20 cellular contexts compared by ENCODE assay signal in the genomic region with DNA sequence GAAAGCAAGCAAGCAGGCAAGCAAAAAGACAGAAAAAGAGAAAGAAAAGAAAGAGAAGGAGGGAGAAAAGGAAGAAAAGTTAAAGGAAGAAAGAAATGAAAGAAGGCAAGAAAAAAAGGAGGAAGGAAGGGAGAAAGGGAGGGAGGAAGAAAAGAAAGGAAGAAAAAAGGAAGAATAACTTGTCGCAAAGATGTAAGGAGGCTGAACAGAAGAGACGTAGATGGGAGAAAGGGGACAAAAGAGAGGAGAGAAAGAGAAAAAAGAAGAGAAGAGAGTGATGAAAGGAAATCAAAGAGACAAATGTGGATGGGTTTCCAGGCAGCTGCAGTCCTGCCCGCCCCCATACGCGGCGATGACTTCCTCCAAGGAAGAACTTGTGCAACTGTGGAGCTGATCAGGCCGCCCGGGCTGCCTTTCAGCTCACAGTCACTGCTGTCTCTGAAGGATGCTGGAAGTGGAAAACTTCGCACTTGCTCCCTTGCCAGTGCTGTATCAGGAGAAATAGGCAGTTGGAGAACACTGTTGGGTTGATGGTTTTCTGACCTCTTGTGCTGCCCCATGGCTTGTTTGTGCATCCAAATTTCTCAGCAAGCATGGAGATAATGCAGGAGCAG. TPM values are rescaled to one million over a fixed set of nuclear protein-coding genes. Genes with fewer than 3 reads are reported as not detected.
A peak's percentile ranks its signal among the peaks of the same experiment; 100 is the strongest.
DNase-seq lines count a peak whose midpoint lies in the region; ATAC-seq and TF ChIP-seq lines count a peak whose summit lies in the region.
"Had no signal": no experiment of that assay in that cellular context is flagged by ENCODE, and none has a peak within 500 bp of the region (broad histone marks: within the 10 kb centered on the region; RNA-seq: fewer than 3 reads in every experiment).

No MANE protein-coding gene starts in this region.

- H3K4me1 Mint-ChIP-seq in naive thymus-derived CD4-positive, alpha-beta T cell = peaks cover 0 to 5% (median 4%) of the 10 kb centered on the region in 7 donors
- H3K4me1 Mint-ChIP-seq: CD8-positive, alpha-beta memory T cell had no signal

- peaks cover 0 to 3% (median 0%) of the 10 kb centered on the region in 5 donors for H3K36me3 Mint-ChIP-seq in naive thymus-derived CD4-positive, alpha-beta T cell

- CTCF ChIA-PET in naive thymus-derived CD4-positive, alpha-beta T cell (lab: Charles Lee) = no interaction called here

- H3K79me2 ChIP-seq in smooth muscle cell (ENCODE audit: low read depth) = no peaks in the 10 kb centered on the region

- H3K4me1 ChIP-seq in left ventricle myocardium inferior (peaks cover 8% of the 10 kb centered on the region), smooth muscle cell (ENCODE audit: low read depth) (no peaks in the 10 kb centered on the region)
- H3K4me1 ChIP-seq in naive thymus-derived CD4-positive, alpha-beta T cell (ENCODE audit: control insufficient read depth in 2 of 2, insufficient read depth in 2 of 2, low read length in 2 of 2) = no peaks in the 10 kb centered on the region

- POLR2A ChIA-PET in naive thymus-derived CD4-positive, alpha-beta T cell (lab: Charles Lee) = no interaction called here

- H3K4me3 Mint-ChIP-seq in naive thymus-derived CD4-positive, alpha-beta T cell = no peak overlapping the region
- H3K4me3 Mint-ChIP-seq: CD8-positive, alpha-beta memory T cell; endodermal cell; T-helper 17 cell had no signal

- H2AFZ ChIP-seq in smooth muscle cell (ENCODE audit: low read depth) = peak overlapping the region; percentile 35

- H3K27ac ChIP-seq in left ventricle myocardium inferior (replicated peaks) = peak overlapping the region; percentile 7
- no peak overlapping the region for H3K27ac ChIP-seq in smooth muscle cell (ENCODE audit: low read depth)
- no peak overlapping the region for H3K27ac ChIP-seq in naive thymus-derived CD4-positive, alpha-beta T cell (ENCODE audit: low read depth, low read length)
- H3K27ac ChIP-seq: cardiac muscle cell, ovary, thoracic aorta had no signal

- H3K9me3 ChIP-seq in left ventricle myocardium inferior (replicated peaks) (peaks cover 1% of the 10 kb centered on the region), smooth muscle cell (replicated peaks; ENCODE audit: low read depth) (no peaks in the 10 kb centered on the region)
- no peaks in the 10 kb centered on the region for H3K9me3 ChIP-seq in naive thymus-derived CD4-positive, alpha-beta T cell (ENCODE audit: control insufficient read depth in 2 of 3, low read length in 3 of 3)
- H3K9me3 ChIP-seq: ovary, thoracic aorta had no signal

- peaks cover 4% of the 10 kb centered on the region for H3F3A ChIP-seq in smooth muscle cell (ENCODE audit: low read depth)

- H4K20me1 ChIP-seq in smooth muscle cell (ENCODE audit: low read depth) = no peaks in the 10 kb centered on the region

- WGBS in smooth muscle cell (ENCODE audit: low lambda C conversion rate) = 48% methylated on average over 9 of the region's 9 CpGs

- H3K4me3 ChIP-seq in left ventricle myocardium inferior (no peak overlapping the region), smooth muscle cell (no peak overlapping the region)
- no peak overlapping the region for H3K4me3 ChIP-seq in naive thymus-derived CD4-positive, alpha-beta T cell (ENCODE audit: low read length)
- H3K4me3 ChIP-seq: cardiac muscle cell, ovary, thoracic aorta had no signal

- peak overlapping the region in 1 of 9 donors; percentile 8 for H3K27ac Mint-ChIP-seq in naive thymus-derived CD4-positive, alpha-beta T cell
- H3K27ac Mint-ChIP-seq: CD8-positive, alpha-beta memory T cell; endodermal cell; T-helper 17 cell had no signal

- H3K36me3 ChIP-seq in left ventricle myocardium inferior (no peaks in the 10 kb centered on the region), smooth muscle cell (ENCODE audit: low read depth) (no peaks in the 10 kb centered on the region)
- H3K36me3 ChIP-seq in naive thymus-derived CD4-positive, alpha-beta T cell (ENCODE audit: control insufficient read depth in 2 of 3, insufficient read depth in 3 of 3, low read length in 3 of 3) = no peaks in the 10 kb centered on the region
- H3K36me3 ChIP-seq: cardiac muscle cell, ovary, thoracic aorta had no signal

- intact Hi-C loops in left ventricle myocardium inferior (cut with micrococcal nuclease) = no loop called here
- intact Hi-C loops in naive thymus-derived CD4-positive, alpha-beta T cell (cut with micrococcal nuclease) = no loop called here

- no peak for ATAC-seq in naive thymus-derived CD4-positive, alpha-beta T cell
- ATAC-seq in GM18909 (IDR thresholded peaks at IDR 0.05; ENCODE audit: poor library complexity, unreplicated experiment) = no peak
- ATAC-seq: T-helper 17 cell had no signal

- DNase-seq in SIG-M5 treated with dmso at 0.1 percent for 504 hours (lab: John Stamatoyannopoulos, UW; ENCODE audit: unreplicated experiment) (peak; percentile 24), SIG-M5 (lab: John Stamatoyannopoulos, UW) (no peak), amniotic epithelial cell (ENCODE audit: low read depth) (peak; percentile 32), left ventricle myocardium inferior (peak; percentile 73), smooth muscle cell (lab: John Stamatoyannopoulos, UW; ENCODE audit: unreplicated experiment) (no peak), NCI-H2227 (lab: John Stamatoyannopoulos, UW; ENCODE audit: unreplicated experiment) (no peak)
- no peak for DNase-seq in naive thymus-derived CD4-positive, alpha-beta T cell
- DNase-seq: activated CD4-positive, alpha-beta T cell treated with anti-CD3 and anti-CD28 coated beads for 1 hour; activated CD8-positive, alpha-beta memory T cell treated with anti-CD3 and anti-CD28 coated beads, Interleukin-2, amount 50 U/mL, for 48 hours; activated naive CD4-positive, alpha-beta T cell treated with Interleukin-2 at 50 U/mL for 16 hours; CD8-positive, alpha-beta memory T cell; endodermal cell; islet precursor cell; NCI-H187 treated with DMSO at 0.1 percent for 48 hours; RPMI8226; T-helper 17 cell had no signal

- peaks cover 23 to 42% (median 29%) of the 10 kb centered on the region in 5 donors for H3K27me3 Mint-ChIP-seq in naive thymus-derived CD4-positive, alpha-beta T cell

- H3K9ac ChIP-seq in smooth muscle cell (ENCODE audit: low read depth) = no peak overlapping the region

- H3K27me3 ChIP-seq in left ventricle myocardium inferior (ENCODE audit: low read depth) (no peaks in the 10 kb centered on the region), smooth muscle cell (ENCODE audit: low read depth) (no peaks in the 10 kb centered on the region)
- H3K27me3 ChIP-seq in naive thymus-derived CD4-positive, alpha-beta T cell (ENCODE audit: control insufficient read depth in 2 of 2, insufficient read depth in 2 of 2, low read length in 2 of 2) = no peaks in the 10 kb centered on the region
- H3K27me3 ChIP-seq: cardiac muscle cell, ovary had no signal

- H3K9me3 Mint-ChIP-seq in naive thymus-derived CD4-positive, alpha-beta T cell = peaks cover 0 to 2% (median 0%) of the 10 kb centered on the region in 11 donors
- H3K9me3 Mint-ChIP-seq: endodermal cell had no signal

- no peak overlapping the region for H3K4me2 ChIP-seq in smooth muscle cell

- TF ChIP-seq CTCF in left ventricle myocardium inferior (IDR thresholded peaks at IDR 0.05; ENCODE audit: borderline replicate concordance) (no peak), smooth muscle cell (IDR thresholded peaks at IDR 0.05; ENCODE audit: borderline replicate concordance, insufficient read depth, poor library complexity, severe bottlenecking) (no peak)

RNA-seq across cellular contexts. Expression of gene TRIB2, which starts 52.9 kb away (rescaled TPM):
- total RNA-seq in left ventricle myocardium inferior (31.1 TPM), smooth muscle cell (31.5 and 47.0 TPM in 2 replicates)
- 26.0 and 31.1 TPM in 2 replicates for polyA plus RNA-seq in smooth muscle cell
- 100 to 1,000 TPM in 3 of 5 experiments, 10 to 100 TPM in 2; 63.1 to 125 (median 110) TPM for total RNA-seq in naive thymus-derived CD4-positive, alpha-beta T cell
- polyA plus RNA-seq in naive thymus-derived CD4-positive, alpha-beta T cell = 10 to 100 TPM; 41.3 to 57.7 TPM

Comparison
In these comparisons a context has a peak if more than half of its experiments do, and no peak if none do; other contexts are left out.
1. DNase-seq: peak in SIG-M5 treated with dmso at 0.1 percent for 504 hours (single experiment), amniotic epithelial cell (single experiment) and left ventricle myocardium inferior (single experiment); none in SIG-M5 (single experiment), smooth muscle cell (single experiment), naive thymus-derived CD4-positive, alpha-beta T cell (0 of 9) and NCI-H2227 (single experiment).